In genomic region chr10:5632430-5632829, GRCh38 we compare ENCODE assay signal across 1 cellular context.
TF ChIP-seq lines count a peak whose summit lies in the region.

No MANE protein-coding gene starts in this region.

TF ChIP-seq in HepG2, 621 proteins besides CTCF, POLR2A, EP300 and RAD21 (continued from another document and continues in another):
- TF ChIP-seq TFE3 (CRISPR knock-in tag; IDR thresholded peaks at IDR 0.05): peak; percentile 51; the same call in 1 of the 2 replicates
- peak; percentile 80 for TF ChIP-seq CEBPG (CRISPR knock-in tag; IDR thresholded peaks at IDR 0.05)
- 0 out of 2 replicates have a peak, but pooled peaks have one; percentile 20 for TF ChIP-seq ZNF788 (CRISPR knock-in tag; IDR thresholded peaks at IDR 0.05; ENCODE audit: borderline replicate concordance)
- no peak for TF ChIP-seq THAP9 (CRISPR knock-in tag; IDR thresholded peaks at IDR 0.05; ENCODE audit: borderline replicate concordance)
- no peak for TF ChIP-seq ZNF597 (CRISPR knock-in tag; IDR thresholded peaks at IDR 0.05)
- no peak for TF ChIP-seq HBP1 (CRISPR knock-in tag; IDR thresholded peaks at IDR 0.05; ENCODE audit: low read depth)
- no peak for TF ChIP-seq LCORL (IDR thresholded peaks at IDR 0.05)
- TF ChIP-seq LCORL (CRISPR knock-in tag; IDR thresholded peaks at IDR 0.05): peak; percentile 30; the same call in 1 of the 2 replicates
- TF ChIP-seq TEAD3 (CRISPR knock-in tag; optimal IDR thresholded peaks at IDR 0.05; ENCODE audit: borderline replicate concordance): peak; percentile 81
- 0 out of 2 replicates have a peak, but pooled peaks have one; percentile 19 for TF ChIP-seq RERE (CRISPR knock-in tag; IDR thresholded peaks at IDR 0.05; ENCODE audit: low read depth)
- TF ChIP-seq SYNCRIP (IDR thresholded peaks at IDR 0.05; ENCODE audit: insufficient read depth, low read depth, low read length): no peak
- TF ChIP-seq HOXA5 (CRISPR knock-in tag; IDR thresholded peaks at IDR 0.05): peak; percentile 79
- 0 out of 2 replicates have a peak, but pooled peaks have one; percentile 20 for TF ChIP-seq PHF8 (CRISPR knock-in tag; IDR thresholded peaks at IDR 0.05)
- TF ChIP-seq GFI1 (CRISPR knock-in tag; IDR thresholded peaks at IDR 0.05; ENCODE audit: borderline replicate concordance): peak; percentile 64; the same call in 1 of the 2 replicates
- TF ChIP-seq ZEB1 (IDR thresholded peaks at IDR 0.05; ENCODE audit: insufficient replicate concordance, low read depth): peak; percentile 78
- no peak for TF ChIP-seq ZFP1 (CRISPR knock-in tag; IDR thresholded peaks at IDR 0.05)
- TF ChIP-seq ZFX (CRISPR knock-in tag; IDR thresholded peaks at IDR 0.05; ENCODE audit: low read depth): peak; percentile 29; the same call in 1 of the 2 replicates
- TF ChIP-seq ZNF660 (CRISPR knock-in tag; IDR thresholded peaks at IDR 0.05; ENCODE audit: borderline replicate concordance, low read depth): no peak
- 0 out of 2 replicates have a peak, but pooled peaks have one; percentile 17 for TF ChIP-seq FOXP4 (CRISPR knock-in tag; IDR thresholded peaks at IDR 0.05)
- no peak for TF ChIP-seq ZNF777 (CRISPR knock-in tag; IDR thresholded peaks at IDR 0.05)
- TF ChIP-seq ELF3 (CRISPR knock-in tag; IDR thresholded peaks at IDR 0.05): peak; percentile 51; the same call in 1 of the 2 replicates
- peak; percentile 40; the same call in 1 of the 2 replicates for TF ChIP-seq TGIF2 (CRISPR knock-in tag; IDR thresholded peaks at IDR 0.05)
- TF ChIP-seq ZFP37 (CRISPR knock-in tag; IDR thresholded peaks at IDR 0.05; ENCODE audit: borderline replicate concordance): 0 out of 2 replicates have a peak, but pooled peaks have one; percentile 32
- peak; percentile 63; the same call in 1 of the 2 replicates for TF ChIP-seq ERF (CRISPR knock-in tag; IDR thresholded peaks at IDR 0.05)
- TF ChIP-seq JUNB (CRISPR knock-in tag; IDR thresholded peaks at IDR 0.05; ENCODE audit: borderline replicate concordance): peak; percentile 24; the same call in 1 of the 2 replicates
- TF ChIP-seq ZNF569 (CRISPR knock-in tag; IDR thresholded peaks at IDR 0.05; ENCODE audit: borderline replicate concordance): no peak
- peak; percentile 70 for TF ChIP-seq SAP130 (CRISPR knock-in tag; IDR thresholded peaks at IDR 0.05; ENCODE audit: low read depth)
- peak; percentile 58; the same call in 1 of the 2 replicates for TF ChIP-seq SALL1 (CRISPR knock-in tag; IDR thresholded peaks at IDR 0.05)
- no peak for TF ChIP-seq ASH2L (IDR thresholded peaks at IDR 0.05; ENCODE audit: insufficient read length, low read depth, low read length)
- TF ChIP-seq SRSF9 (IDR thresholded peaks at IDR 0.05; ENCODE audit: borderline replicate concordance, insufficient read depth, low read depth, low read length, poor library complexity, severe bottlenecking): no peak
- TF ChIP-seq POGK (CRISPR knock-in tag; conservative IDR thresholded peaks at IDR 0.05): no peak
- no peak for TF ChIP-seq GTF3A (CRISPR knock-in tag; conservative IDR thresholded peaks at IDR 0.05)
- TF ChIP-seq HNF1A (IDR thresholded peaks at IDR 0.05; ENCODE audit: low read depth): peak; percentile 80
- 0 out of 2 replicates have a peak, but pooled peaks have one; percentile 48 for TF ChIP-seq HNF1A (CRISPR knock-in tag; IDR thresholded peaks at IDR 0.05; ENCODE audit: borderline replicate concordance)
- TF ChIP-seq RFX1 (IDR thresholded peaks at IDR 0.05): no peak
- TF ChIP-seq ZNF605 (CRISPR knock-in tag; IDR thresholded peaks at IDR 0.05): 0 out of 2 replicates have a peak, but pooled peaks have one; percentile 18
